Comparison of ENCODE assay signal across 22 cellular contexts in the genomic region with DNA sequence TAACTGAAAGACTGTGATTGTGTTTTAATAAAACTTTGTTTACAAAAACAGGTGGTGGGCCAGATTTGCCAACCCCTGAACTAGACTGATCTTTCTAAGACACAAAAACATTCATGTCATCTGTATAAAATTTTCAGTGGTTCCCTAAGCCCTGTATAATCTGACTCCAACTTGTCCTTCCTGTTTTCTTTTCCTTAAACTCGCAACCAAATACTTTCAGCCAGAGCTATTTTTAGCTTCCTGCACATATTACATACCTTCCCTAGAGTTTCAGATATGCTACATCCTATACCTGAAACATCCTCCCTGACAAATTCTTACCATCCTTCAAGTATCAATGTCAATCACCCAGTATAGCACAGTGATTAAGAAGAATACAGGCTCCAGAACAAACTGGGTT. TPM values are rescaled to one million over a fixed set of nuclear protein-coding genes. Genes with fewer than 3 reads are reported as not detected.
A peak's percentile ranks its signal among the peaks of the same experiment; 100 is the strongest.
DNase-seq lines count a peak whose midpoint lies in the region; FAIRE-seq and TF ChIP-seq lines count a peak whose summit lies in the region.
"Had no signal": no experiment of that assay in that cellular context is flagged by ENCODE, and none has a peak within 500 bp of the region (broad histone marks: within the 10 kb centered on the region; RNA-seq: fewer than 3 reads in every experiment).

No MANE protein-coding gene starts in this region.

- peaks cover 3% of the 10 kb centered on the region for H3K36me3 Mint-ChIP-seq in astrocyte (ENCODE audit: low read depth, unreplicated experiment)

- FAIRE-seq in astrocyte (lab: Jason Lieb, UNC), result no peak
- no peak for FAIRE-seq in small intestine (lab: Jason Lieb, UNC)

- H3K4me1 Mint-ChIP-seq in astrocyte (ENCODE audit: low read depth, unreplicated experiment), result peaks cover 8% of the 10 kb centered on the region

- in situ Hi-C loops in KBM-7 (cut with MboI; ENCODE audit: low pct_unique_long_range_greater_than_20kb, low sequenced_read_pairs) (no loop called here), GM23248 (cut with MboI) (no loop called here)

- peaks cover under 1% of the 10 kb centered on the region for H3K36me3 ChIP-seq in astrocyte (ENCODE audit: insufficient read depth, low read length)
- H3K36me3 ChIP-seq in small intestine (ENCODE audit: control insufficient read depth in 2 of 2, insufficient read depth in 2 of 2, low read length in 2 of 2), result peaks cover 3% of the 10 kb centered on the region in 2 donors
- H3K36me3 ChIP-seq in GM23248 (ENCODE audit: low read depth), result peaks cover 23% of the 10 kb centered on the region

- no peak overlapping the region for H3K4me3 Mint-ChIP-seq in astrocyte (ENCODE audit: unreplicated experiment)
- H3K4me3 Mint-ChIP-seq: activated T-helper 17 cell treated with anti-CD3 and anti-CD28 coated beads, Interleukin-2, amount 50 U/mL, for 72 hours; CD4-positive, alpha-beta memory T cell; immature natural killer cell had no signal

- H3K4me1 ChIP-seq in astrocyte (ENCODE audit: insufficient read depth, low read length), result peaks cover 13% of the 10 kb centered on the region
- peaks cover 0 to 3% of the 10 kb centered on the region in 2 donors for H3K4me1 ChIP-seq in small intestine (ENCODE audit: control insufficient read depth in 2 of 2, insufficient read depth in 1 of 2, low read depth in 1 of 2, low read length in 1 of 2)
- H3K4me1 ChIP-seq in GM23248 (ENCODE audit: insufficient read depth), result peaks cover 28% of the 10 kb centered on the region

- no peaks in the 10 kb centered on the region for H3K9me3 Mint-ChIP-seq in astrocyte (ENCODE audit: unreplicated experiment)
- H3K9me3 Mint-ChIP-seq: activated T-helper 17 cell treated with anti-CD3 and anti-CD28 coated beads, Interleukin-2, amount 50 U/mL, for 72 hours; immature natural killer cell had no signal

- H4K20me1 ChIP-seq in astrocyte (ENCODE audit: insufficient read depth, low read length), result no peaks in the 10 kb centered on the region
- no peaks in the 10 kb centered on the region for H4K20me1 ChIP-seq in GM23248 (ENCODE audit: insufficient read depth)

- H3K27me3 ChIP-seq in astrocyte (ENCODE audit: insufficient read depth, low read length) (no peaks in the 10 kb centered on the region), small intestine (ENCODE audit: control insufficient read depth in 2 of 2, insufficient read depth in 2 of 2, low read length in 2 of 2) (no peaks in the 10 kb centered on the region), GM23248 (replicated peaks; ENCODE audit: insufficient read depth) (no peaks in the 10 kb centered on the region)
- H3K27me3 ChIP-seq: heart left ventricle, SJSA1, suprapubic skin had no signal

- H3K9ac ChIP-seq in astrocyte (ENCODE audit: low read length) (no peak overlapping the region), GM23248 (no peak overlapping the region)

- DNase-seq in EL, result peak; percentile 7
- peak; percentile 48 for DNase-seq in KBM-7
- DNase-seq in astrocyte (ENCODE audit: low read depth), result peak; percentile 4
- DNase-seq in kidney tubule cell (ENCODE audit: low spot score), result peak; percentile 11
- DNase-seq in small intestine, result no peak
- DNase-seq in GM23248, result no peak
- no peak for DNase-seq in GM20000 (ENCODE audit: low spot score)
- DNase-seq: activated CD4-positive, CD25-positive, alpha-beta regulatory T cell treated with anti-CD3 and anti-CD28 coated beads, Interleukin-2, amount 50 U/mL, for 72 hours; caudate nucleus; CD4-positive, alpha-beta memory T cell; effector CD4-positive, alpha-beta T cell; heart left ventricle; immature natural killer cell; lower lobe of right lung; NCI-H146; NCI-H2171; NCI-H526; stimulated activated CD4-positive, alpha-beta T cell treated with anti-CD3 and anti-CD28 coated beads, Interleukin-15, amount 100 ng/mL, for 24 hours; T-helper 9 cell had no signal

- H3K27ac Mint-ChIP-seq in astrocyte (ENCODE audit: unreplicated experiment), result no peak overlapping the region
- H3K27ac Mint-ChIP-seq: activated T-helper 17 cell treated with anti-CD3 and anti-CD28 coated beads, Interleukin-2, amount 50 U/mL, for 72 hours had no signal

- H2AFZ ChIP-seq in astrocyte (ENCODE audit: low read depth, low read length) (no peak overlapping the region), GM23248 (no peak overlapping the region)

- no peak for TF ChIP-seq CTCF in astrocyte (IDR thresholded peaks at IDR 0.05; ENCODE audit: insufficient read depth, low read depth, low read length)
- no peak for TF ChIP-seq CTCF in GM20000 (IDR thresholded peaks at IDR 0.05; ENCODE audit: extremely low read depth, missing control alignments)

- no peaks in the 10 kb centered on the region for H3K27me3 Mint-ChIP-seq in astrocyte (ENCODE audit: low read depth, unreplicated experiment)
- H3K27me3 Mint-ChIP-seq: activated T-helper 17 cell treated with anti-CD3 and anti-CD28 coated beads, Interleukin-2, amount 50 U/mL, for 72 hours; CD4-positive, alpha-beta memory T cell had no signal

- H3K27ac ChIP-seq in astrocyte (ENCODE audit: low read depth, low read length) (no peak overlapping the region), small intestine (ENCODE audit: low read depth in 1 of 2, low read length in 1 of 2) (no peak overlapping the region), GM23248 (no peak overlapping the region)
- H3K27ac ChIP-seq: heart left ventricle, lower lobe of right lung, SJSA1, suprapubic skin had no signal

- no peak overlapping the region for H3K4me3 ChIP-seq in astrocyte (ENCODE audit: insufficient read depth, low read depth, low read length)
- no peak overlapping the region for H3K4me3 ChIP-seq in small intestine (ENCODE audit: low read depth in 1 of 2, low read length in 2 of 2)
- H3K4me3 ChIP-seq in GM23248, result no peak overlapping the region
- H3K4me3 ChIP-seq: heart left ventricle, lower lobe of right lung, SJSA1, suprapubic skin had no signal

- no peaks in the 10 kb centered on the region for H3K9me2 ChIP-seq in GM23248 (ENCODE audit: insufficient read depth)

- H3K4me2 ChIP-seq in astrocyte (ENCODE audit: low read length), result peak overlapping the region; percentile 52
- H3K4me2 ChIP-seq in GM23248 (ENCODE audit: unreplicated experiment), result no peak overlapping the region

- H3K79me2 ChIP-seq in astrocyte (ENCODE audit: insufficient read depth, low read length), result peaks cover 29% of the 10 kb centered on the region
- H3K79me2 ChIP-seq in GM23248 (ENCODE audit: insufficient read depth), result peaks cover 37% of the 10 kb centered on the region

- WGBS in small intestine, 3 donors, result 52 to 82% (median 70%) methylated on average over 1 of the region's 1 CpG
- WGBS in GM23248 (ENCODE audit: low coverage in 1 of 2, low lambda C conversion rate in 2 of 2, missing lambda C conversion rate in 2 of 2), 2 experiments, result 82 to 94% methylated on average over 1 of the region's 1 CpG

- H3K9me3 ChIP-seq in astrocyte (ENCODE audit: insufficient read depth, low read depth, low read length) (no peaks in the 10 kb centered on the region), small intestine (ENCODE audit: control insufficient read depth, low read depth) (no peaks in the 10 kb centered on the region), GM23248 (ENCODE audit: low read depth) (no peaks in the 10 kb centered on the region)
- H3K9me3 ChIP-seq: heart left ventricle, lower lobe of right lung, SJSA1, suprapubic skin had no signal

- peaks cover 7% of the 10 kb centered on the region; the same call in 1 of the 2 replicates for H3F3A ChIP-seq in GM23248 (ENCODE audit: insufficient read depth)

RNA-seq across cellular contexts. Expression of a gene that starts 4.8 kb away (rescaled TPM):
- 10.7 and 12.3 TPM in 2 replicates for total RNA-seq in astrocyte
- polyA plus RNA-seq in small intestine (10 to 100 TPM in 1 of 3 donors, 1 to 10 TPM in 2; 8.9 to 11.2 (median 9.7) TPM), GM23248 (2016; fragmentation: Nextera tagmentation; extraction: Ambion mirVana) (11.9 and 12.3 TPM in 2 replicates)
- total RNA-seq in GM23248 (2014; rRNA removed; shearing (Covaris generic)), result 12.0 and 19.3 TPM in 2 replicates

RNA-seq across cellular contexts. Expression of a gene that starts 59.3 kb away (rescaled TPM):
- total RNA-seq in astrocyte, result 56.1 and 58.8 TPM in 2 replicates
- 10 to 100 TPM; 26.5 to 35.2 (median 29.7) TPM for polyA plus RNA-seq in small intestine
- 48.7 and 52.2 TPM in 2 replicates for total RNA-seq in GM23248 (2014; rRNA removed; shearing (Covaris generic))
- polyA plus RNA-seq in GM23248 (2016; fragmentation: Nextera tagmentation; extraction: Ambion mirVana), result 55.2 and 57.1 TPM in 2 replicates

Comparison
In these comparisons a context has a peak if more than half of its experiments do, and no peak if none do; other contexts are left out.
1. DNase-seq: peak in EL (single experiment), KBM-7 (single experiment), astrocyte (single experiment) and kidney tubule cell (single experiment); none in small intestine (single experiment), GM23248 (single experiment) and GM20000 (single experiment).